23 cellular contexts compared by ENCODE assay signal in the genomic region with DNA sequence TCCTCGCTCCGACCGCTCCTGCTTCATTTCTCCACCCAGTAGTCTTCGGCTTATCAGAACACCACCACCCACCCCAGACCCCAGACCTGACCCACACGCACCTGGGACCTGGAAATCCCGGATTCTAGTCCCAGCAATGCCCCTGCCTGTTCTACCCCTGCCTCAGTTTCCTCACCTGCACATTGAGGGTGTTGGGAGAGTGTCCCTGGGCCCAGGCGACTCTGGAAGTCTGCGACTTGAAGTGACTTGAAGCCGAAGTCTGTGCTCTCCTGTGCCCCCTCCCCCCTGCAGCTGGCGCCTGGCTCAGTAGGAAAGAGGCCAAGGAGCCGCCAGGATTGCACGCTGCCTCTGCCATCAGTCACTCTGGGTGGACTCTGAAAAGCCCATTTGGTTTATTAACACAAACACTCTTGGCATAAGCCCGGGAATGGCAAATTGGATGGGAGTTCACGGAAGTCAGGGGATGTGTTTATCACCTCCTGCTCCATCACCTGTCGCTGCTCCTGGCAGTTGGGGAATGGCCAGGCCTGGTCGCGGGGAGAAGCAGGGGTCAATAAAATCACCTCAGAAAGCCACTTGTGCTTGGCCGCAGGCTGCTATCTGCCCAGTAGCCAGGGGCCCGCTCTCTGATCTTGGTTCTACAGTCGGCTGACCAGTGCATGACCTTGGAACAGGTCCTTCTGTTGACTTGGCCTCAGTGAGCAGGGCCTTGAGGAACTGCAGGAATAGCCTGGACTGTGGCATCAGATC.
A peak's percentile ranks its signal among the peaks of the same experiment; 100 is the strongest.
DNase-seq lines count a peak whose midpoint lies in the region; ATAC-seq and TF ChIP-seq lines count a peak whose summit lies in the region.
"Had no signal": no experiment of that assay in that cellular context is flagged by ENCODE, and none has a peak within 500 bp of the region (broad histone marks: within the 10 kb centered on the region; RNA-seq: fewer than 3 reads in every experiment).

No MANE protein-coding gene starts in this region.

- peaks cover 17% of the 10 kb centered on the region for H3K27me3 Mint-ChIP-seq in neural progenitor cell (ENCODE audit: insufficient read depth, low read depth)

- H3K4me2 ChIP-seq in neural progenitor cell: no peak overlapping the region
- H3K4me2 ChIP-seq: KMS-11 had no signal

- no peaks in the 10 kb centered on the region for H3K36me3 ChIP-seq in neural progenitor cell

- H2AFZ ChIP-seq in neural progenitor cell (replicated peaks): no peak overlapping the region

- no peak overlapping the region for H3K4me3 ChIP-seq in neural progenitor cell
- H3K4me3 ChIP-seq: GM12878 had no signal

- DNase-seq in DMS79 treated with DMSO at 0.1 percent for 48 hours (lab: John Stamatoyannopoulos, UW) (peak; percentile 86), NCI-H1092 (lab: John Stamatoyannopoulos, UW) (peak; percentile 81), NCI-H446 treated with DMSO at 0.1 percent for 48 hours (lab: John Stamatoyannopoulos, UW) (peak; percentile 41), neural progenitor cell (ENCODE audit: low spot score) (peak; percentile 14), iPS-NIHi11 (ENCODE audit: low spot score) (no peak)
- DNase-seq: AML-193; Caco-2; CD4-positive, CD25-positive, alpha-beta regulatory T cell; DND-41; GDM1; GOT3; NCI-H1694; NCI-H510A; NK-92 treated with Interleukin-12 subunit alpha and Interleukin-12 subunit beta, amount 100 ng/mL, for 24 hours; OCI-M1; RPMI8226; SIG-M5; T-helper 17 cell had no signal

- H3K27me3 ChIP-seq in neural progenitor cell: peaks cover 7% of the 10 kb centered on the region

- H3K4me3 Mint-ChIP-seq in neural progenitor cell: no peak overlapping the region
- H3K4me3 Mint-ChIP-seq: CD4-positive, CD25-positive, alpha-beta regulatory T cell; T-helper 17 cell had no signal

- H3K27ac ChIP-seq in neural progenitor cell: no peak overlapping the region
- H3K27ac ChIP-seq: KMS-11 had no signal

- no peaks in the 10 kb centered on the region for H3K4me1 ChIP-seq in neural progenitor cell
- H3K4me1 ChIP-seq: Caco-2 had no signal

- no peak overlapping the region for H3K27ac Mint-ChIP-seq in neural progenitor cell
- H3K27ac Mint-ChIP-seq: CD4-positive, CD25-positive, alpha-beta regulatory T cell; T-helper 17 cell had no signal

- peaks cover 4% of the 10 kb centered on the region for H3K4me1 Mint-ChIP-seq in neural progenitor cell
- H3K4me1 Mint-ChIP-seq: CD4-positive, CD25-positive, alpha-beta regulatory T cell; T-helper 17 cell had no signal

- H3K79me2 ChIP-seq in neural progenitor cell (ENCODE audit: low read depth): no peaks in the 10 kb centered on the region

- H3K9ac ChIP-seq in neural progenitor cell: no peak overlapping the region
- H3K9ac ChIP-seq: KMS-11 had no signal

- H3K36me3 Mint-ChIP-seq in neural progenitor cell: no peaks in the 10 kb centered on the region
- H3K36me3 Mint-ChIP-seq: CD4-positive, CD25-positive, alpha-beta regulatory T cell had no signal

- no peaks in the 10 kb centered on the region for H4K20me1 ChIP-seq in neural progenitor cell (ENCODE audit: low read depth)

- no peaks in the 10 kb centered on the region for H3F3A ChIP-seq in neural progenitor cell (ENCODE audit: low read depth)

- ATAC-seq in HG03196 (IDR thresholded peaks at IDR 0.05; ENCODE audit: unreplicated experiment) (no peak), HG02678 (IDR thresholded peaks at IDR 0.05; ENCODE audit: unreplicated experiment) (no peak), GM21526 (IDR thresholded peaks at IDR 0.05; ENCODE audit: low FRiP score, unreplicated experiment) (no peak)
- ATAC-seq: GM12878, T-helper 17 cell had no signal

- TF ChIP-seq CTCF in neural progenitor cell (IDR thresholded peaks at IDR 0.05): no peak

- H3K9me3 Mint-ChIP-seq in neural progenitor cell: no peaks in the 10 kb centered on the region

- no peaks in the 10 kb centered on the region for H3K9me3 ChIP-seq in neural progenitor cell (ENCODE audit: low read depth)
- H3K9me3 ChIP-seq: Caco-2 had no signal
